In the genomic region with DNA sequence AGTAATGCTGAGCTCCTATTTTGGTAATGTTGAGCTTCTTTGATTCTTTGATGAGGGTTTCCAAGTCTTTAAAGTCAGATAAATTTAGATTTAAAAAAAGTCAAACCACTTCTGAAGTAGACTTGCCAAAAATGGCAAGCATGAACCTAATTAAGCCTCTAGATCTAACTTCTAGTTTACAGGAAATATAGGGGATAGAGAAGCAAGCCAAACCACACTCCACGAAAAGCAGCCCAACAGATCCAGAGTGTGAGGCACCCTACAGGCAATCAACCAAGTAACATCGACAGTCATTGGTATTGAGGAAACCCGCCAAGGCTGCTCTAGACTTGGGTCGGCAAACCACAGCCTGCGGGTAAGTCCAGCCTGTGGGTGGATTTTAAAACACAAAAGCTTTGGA, we compare ENCODE assay signal across 20 cellular contexts. TPM values are rescaled to one million over a fixed set of nuclear protein-coding genes. Genes with fewer than 3 reads are reported as not detected.
DNase-seq lines count a peak whose midpoint lies in the region; FAIRE-seq and TF ChIP-seq lines count a peak whose summit lies in the region.
"Had no signal": no experiment of that assay in that cellular context is flagged by ENCODE, and none has a peak within 500 bp of the region (broad histone marks: within the 10 kb centered on the region; RNA-seq: fewer than 3 reads in every experiment).

No MANE protein-coding gene starts in this region.

- no peak overlapping the region for H4K5ac ChIP-seq in H9 (ENCODE audit: insufficient read length, low read depth, low read length)

- no peak overlapping the region for H3K56ac ChIP-seq in H9 (ENCODE audit: insufficient read length, low read depth, low read length)

- H2BK12ac ChIP-seq in H9 (ENCODE audit: insufficient read length, low read depth, low read length): no peak overlapping the region

- H3K4me1 Mint-ChIP-seq in activated T-cell treated with anti-CD3 and anti-CD28 coated beads, Interleukin-2, amount 50 U/mL, for 24 hours (ENCODE audit: low read depth): peaks cover 51% of the 10 kb centered on the region
- peaks cover 3 to 7% of the 10 kb centered on the region in 2 experiments; a peak in 3 of 4 replicates for H3K4me1 Mint-ChIP-seq in H9

- H2BK5ac ChIP-seq in H9 (ENCODE audit: insufficient read length, low read length): no peak overlapping the region

- H2AK5ac ChIP-seq in H9 (ENCODE audit: insufficient read length, low read length): no peak overlapping the region

- H2BK15ac ChIP-seq in H9 (ENCODE audit: low read depth, low read length): no peak overlapping the region

- H3K4ac ChIP-seq in H9 (ENCODE audit: low read depth, low read length): no peak overlapping the region

- FAIRE-seq in GM19239 (lab: Jason Lieb, UNC): peak; percentile 11
- FAIRE-seq: GM12892 had no signal

- no peak overlapping the region for H3K18ac ChIP-seq in H9 (ENCODE audit: insufficient read length, low read depth, low read length)

- no peak overlapping the region for H2BK20ac ChIP-seq in H9 (ENCODE audit: low read depth, low read length, poor library complexity, severe bottlenecking)

- H3K14ac ChIP-seq in H9 (ENCODE audit: insufficient read depth, low read length): no peak overlapping the region

- no peaks in the 10 kb centered on the region for H4K20me1 ChIP-seq in H9 (ENCODE audit: control insufficient read depth, insufficient read depth, insufficient read length)

- peak overlapping the region; percentile 59 for H3K27ac Mint-ChIP-seq in activated T-cell treated with anti-CD3 and anti-CD28 coated beads, Interleukin-2, amount 50 U/mL, for 24 hours
- no peak overlapping the region for H3K27ac Mint-ChIP-seq in H9
- H3K27ac Mint-ChIP-seq: CD14-positive monocyte, IgD-negative memory B cell had no signal

- H3K9me3 ChIP-seq in H9 (ENCODE audit: control insufficient read depth, low read depth, low read length): peaks cover 8% of the 10 kb centered on the region
- H3K9me3 ChIP-seq: ascending aorta had no signal

- no peak overlapping the region for H3K23ac ChIP-seq in H9 (ENCODE audit: insufficient read length, low read depth, low read length)

- H3K9me3 Mint-ChIP-seq in activated T-cell treated with anti-CD3 and anti-CD28 coated beads, Interleukin-2, amount 50 U/mL, for 24 hours: no peaks in the 10 kb centered on the region
- H3K9me3 Mint-ChIP-seq in H9: peaks cover 18 to 21% of the 10 kb centered on the region in 2 experiments; a peak in 4 of 5 replicates
- H3K9me3 Mint-ChIP-seq: IgD-negative memory B cell had no signal

- no peak overlapping the region for H3K4me2 ChIP-seq in H9 (ENCODE audit: insufficient read depth, insufficient read length, low read length)

- H3K23me2 ChIP-seq in H9 (ENCODE audit: insufficient read length, low read depth, low read length, poor library complexity, severe bottlenecking): peaks cover 2% of the 10 kb centered on the region

- H3K79me1 ChIP-seq in H9 (ENCODE audit: insufficient read depth, low read depth, low read length, poor library complexity, severe bottlenecking): no peaks in the 10 kb centered on the region

- H3T11ph ChIP-seq in H9 (ENCODE audit: low read length): no peak overlapping the region

- H3K4me1 ChIP-seq in H9 (ENCODE audit: insufficient read depth, low read length): no peaks in the 10 kb centered on the region

- H2AFZ ChIP-seq in H9 (ENCODE audit: low read length): no peak overlapping the region

- H3K27ac ChIP-seq in H9 (ENCODE audit: insufficient read length, low read depth, low read length): no peak overlapping the region
- H3K27ac ChIP-seq: ascending aorta, skin epidermis had no signal

- H2BK120ac ChIP-seq in H9 (ENCODE audit: low read depth, low read length, poor library complexity, severe bottlenecking): no peak overlapping the region

- H3K36me3 Mint-ChIP-seq in activated T-cell treated with anti-CD3 and anti-CD28 coated beads, Interleukin-2, amount 50 U/mL, for 24 hours (ENCODE audit: low read depth): peaks cover 17% of the 10 kb centered on the region
- peaks cover 17 to 29% (median 21%) of the 10 kb centered on the region in 3 experiments for H3K36me3 Mint-ChIP-seq in H9 (ENCODE audit: insufficient read depth in 1 of 3, low read depth in 3 of 3)
- H3K36me3 Mint-ChIP-seq: IgD-negative memory B cell had no signal

- CTCF ChIA-PET in HEK293T (lab: Yijun Ruan, JAX): interaction anchor here (0.7 to 2.6 kb wide), 2 partner anchors 12 to 887 kb away, joined by 3 to 10 read pairs; no protein-coding TSS in a partner anchor

- no peak overlapping the region for H3K9ac ChIP-seq in H9 (ENCODE audit: extremely low read depth, insufficient read length, low read length)

- H4K91ac ChIP-seq in H9 (ENCODE audit: insufficient read length, low read depth, low read length): no peak overlapping the region

- DNase-seq in activated T-cell treated with anti-CD3 and anti-CD28 coated beads, Interleukin-2, amount 50 U/mL, for 24 hours: no peak
- no peak for DNase-seq in activated T-cell treated with anti-CD3 and anti-CD28 coated beads for 4 hours
- no peak for DNase-seq in GM19239 (ENCODE audit: insufficient read length, low spot score)
- DNase-seq in activated CD4-positive, alpha-beta T cell treated with anti-CD3 and anti-CD28 coated beads, Interleukin-2, amount 50 U/mL, for 1 hour: peak; percentile 5
- DNase-seq in central memory CD4-positive, alpha-beta T cell: peak; percentile 46
- no peak for DNase-seq in GM19240 (ENCODE audit: insufficient read length, low spot score)
- no peak for DNase-seq in H9
- no peak for DNase-seq in HEK293T (ENCODE audit: extremely low spot score)
- DNase-seq: ACHN; DMS53; glutamatergic neuron; left colon; NCI-H187; NCI-H226; stimulated activated CD4-positive, alpha-beta T cell treated with anti-CD3 and anti-CD28 coated beads, Interleukin-4, amount 100 ng/mL, for 1 hour had no signal

- POLR2A ChIA-PET in HEK293T (lab: Yijun Ruan, JAX): no interaction called here

- WGBS in H9 (ENCODE audit: extremely low coverage, insufficient read length, low lambda C conversion rate): no CpG with 5 or more reads among the region's 5 CpGs

- H3K27me3 ChIP-seq in H9 (ENCODE audit: insufficient read depth, low read length): no peaks in the 10 kb centered on the region; the same call in 1 of the 2 replicates
- H3K27me3 ChIP-seq: ascending aorta had no signal

- no peak overlapping the region for H3K4me3 Mint-ChIP-seq in activated T-cell treated with anti-CD3 and anti-CD28 coated beads, Interleukin-2, amount 50 U/mL, for 24 hours
- H3K4me3 Mint-ChIP-seq in H9: no peak overlapping the region
- H3K4me3 Mint-ChIP-seq: CD14-positive monocyte had no signal

- no peak overlapping the region for H4K8ac ChIP-seq in H9 (replicated peaks; ENCODE audit: insufficient read length, low read depth, low read length)

- H3K79me2 ChIP-seq in H9 (ENCODE audit: insufficient read depth, low read length): no peaks in the 10 kb centered on the region

- no peaks in the 10 kb centered on the region for H3K27me3 Mint-ChIP-seq in activated T-cell treated with anti-CD3 and anti-CD28 coated beads, Interleukin-2, amount 50 U/mL, for 24 hours
- peaks cover 11% of the 10 kb centered on the region for H3K27me3 Mint-ChIP-seq in H9 (ENCODE audit: low read depth)
- H3K27me3 Mint-ChIP-seq: IgD-negative memory B cell had no signal

- TF ChIP-seq CTCF in H9 (conservative IDR thresholded peaks at IDR 0.05): no peak

TF ChIP-seq in HEK293T, 16 proteins besides CTCF, POLR2A, EP300 and RAD21:
- TF ChIP-seq FOXK2 (IDR thresholded peaks at IDR 0.05) (no peak), ELF4 (IDR thresholded peaks at IDR 0.05) (no peak), ZNF384 (IDR thresholded peaks at IDR 0.05) (no peak), LEF1 (IDR thresholded peaks at IDR 0.05; ENCODE audit: borderline replicate concordance) (no peak), FOXA1 (IDR thresholded peaks at IDR 0.05) (no peak), ARNT (IDR thresholded peaks at IDR 0.05) (no peak), L3MBTL2 (conservative IDR thresholded peaks at IDR 0.05) (no peak), PKNOX1 (IDR thresholded peaks at IDR 0.05) (no peak)

RNA-seq across cellular contexts. Expression of gene GGACT, which starts 3.7 kb away (rescaled TPM):
- 1.3 TPM in 2 replicates for total RNA-seq in H9 (2021)

Comparison
In these comparisons a context has a peak if more than half of its experiments do, and no peak if none do; other contexts are left out.
1. DNase-seq: peak in activated CD4-positive, alpha-beta T cell treated with anti-CD3 and anti-CD28 coated beads, Interleukin-2, amount 50 U/mL, for 1 hour (single experiment) and central memory CD4-positive, alpha-beta T cell (single experiment); none in activated T-cell treated with anti-CD3 and anti-CD28 coated beads, Interleukin-2, amount 50 U/mL, for 24 hours (single experiment), activated T-cell treated with anti-CD3 and anti-CD28 coated beads for 4 hours (single experiment), GM19239 (single experiment), GM19240 (single experiment), H9 (single experiment) and HEK293T (single experiment).